Comparison of ENCODE assay signal across 1 cellular context in the genomic region with DNA sequence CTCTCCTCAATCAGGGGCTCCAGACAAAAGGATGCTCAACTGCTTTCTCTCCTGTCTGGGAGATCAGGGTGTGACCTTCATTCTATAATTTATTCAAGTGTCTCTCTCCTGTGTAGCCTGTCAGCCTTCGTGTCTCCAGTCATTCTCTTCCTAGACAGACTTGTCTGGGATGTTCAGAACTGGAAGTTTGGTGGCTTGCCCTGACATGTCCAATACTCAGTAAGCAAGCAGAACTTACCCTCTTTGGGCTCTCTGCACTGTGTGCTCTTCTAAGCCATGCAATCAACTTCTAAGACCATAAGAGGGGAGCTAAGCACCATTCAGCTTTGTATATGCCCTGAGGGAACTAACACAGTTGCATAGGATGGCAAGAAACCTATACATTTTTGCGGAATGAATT.
TF ChIP-seq lines count a peak whose summit lies in the region.

No MANE protein-coding gene starts in this region.

TF ChIP-seq in HCT116, 20 proteins besides CTCF, POLR2A, EP300 and RAD21 (continued from another document):
- TF ChIP-seq ELF1 (IDR thresholded peaks at IDR 0.05; ENCODE audit: borderline replicate concordance, low read depth) (no peak), CBX3 (IDR thresholded peaks at IDR 0.05; ENCODE audit: low read depth) (no peak), TCF7L2 (IDR thresholded peaks at IDR 0.05; ENCODE audit: borderline replicate concordance, extremely low read depth, insufficient read depth, insufficient read length) (no peak), EZH2phosphoT487 (IDR thresholded peaks at IDR 0.05; ENCODE audit: borderline replicate concordance) (no peak), CEBPB (IDR thresholded peaks at IDR 0.05; ENCODE audit: low read depth) (no peak), SIN3A (IDR thresholded peaks at IDR 0.05; ENCODE audit: low read depth) (no peak), ZFX (IDR thresholded peaks at IDR 0.05) (no peak)
- TF ChIP-seq, protein P1, sequence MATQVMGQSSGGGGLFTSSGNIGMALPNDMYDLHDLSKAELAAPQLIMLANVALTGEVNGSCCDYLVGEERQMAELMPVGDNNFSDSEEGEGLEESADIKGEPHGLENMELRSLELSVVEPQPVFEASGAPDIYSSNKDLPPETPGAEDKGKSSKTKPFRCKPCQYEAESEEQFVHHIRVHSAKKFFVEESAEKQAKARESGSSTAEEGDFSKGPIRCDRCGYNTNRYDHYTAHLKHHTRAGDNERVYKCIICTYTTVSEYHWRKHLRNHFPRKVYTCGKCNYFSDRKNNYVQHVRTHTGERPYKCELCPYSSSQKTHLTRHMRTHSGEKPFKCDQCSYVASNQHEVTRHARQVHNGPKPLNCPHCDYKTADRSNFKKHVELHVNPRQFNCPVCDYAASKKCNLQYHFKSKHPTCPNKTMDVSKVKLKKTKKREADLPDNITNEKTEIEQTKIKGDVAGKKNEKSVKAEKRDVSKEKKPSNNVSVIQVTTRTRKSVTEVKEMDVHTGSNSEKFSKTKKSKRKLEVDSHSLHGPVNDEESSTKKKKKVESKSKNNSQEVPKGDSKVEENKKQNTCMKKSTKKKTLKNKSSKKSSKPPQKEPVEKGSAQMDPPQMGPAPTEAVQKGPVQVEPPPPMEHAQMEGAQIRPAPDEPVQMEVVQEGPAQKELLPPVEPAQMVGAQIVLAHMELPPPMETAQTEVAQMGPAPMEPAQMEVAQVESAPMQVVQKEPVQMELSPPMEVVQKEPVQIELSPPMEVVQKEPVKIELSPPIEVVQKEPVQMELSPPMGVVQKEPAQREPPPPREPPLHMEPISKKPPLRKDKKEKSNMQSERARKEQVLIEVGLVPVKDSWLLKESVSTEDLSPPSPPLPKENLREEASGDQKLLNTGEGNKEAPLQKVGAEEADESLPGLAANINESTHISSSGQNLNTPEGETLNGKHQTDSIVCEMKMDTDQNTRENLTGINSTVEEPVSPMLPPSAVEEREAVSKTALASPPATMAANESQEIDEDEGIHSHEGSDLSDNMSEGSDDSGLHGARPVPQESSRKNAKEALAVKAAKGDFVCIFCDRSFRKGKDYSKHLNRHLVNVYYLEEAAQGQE (IDR thresholded peaks at IDR 0.05; ENCODE audit: low read depth) = no peak
- TF ChIP-seq, protein P2, sequence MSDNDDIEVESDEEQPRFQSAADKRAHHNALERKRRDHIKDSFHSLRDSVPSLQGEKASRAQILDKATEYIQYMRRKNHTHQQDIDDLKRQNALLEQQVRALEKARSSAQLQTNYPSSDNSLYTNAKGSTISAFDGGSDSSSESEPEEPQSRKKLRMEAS (IDR thresholded peaks at IDR 0.05) = no peak
- TF ChIP-seq, protein P3, sequence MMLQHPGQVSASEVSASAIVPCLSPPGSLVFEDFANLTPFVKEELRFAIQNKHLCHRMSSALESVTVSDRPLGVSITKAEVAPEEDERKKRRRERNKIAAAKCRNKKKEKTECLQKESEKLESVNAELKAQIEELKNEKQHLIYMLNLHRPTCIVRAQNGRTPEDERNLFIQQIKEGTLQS (IDR thresholded peaks at IDR 0.05) = no peak
